Comparison of ENCODE assay signal across 9 cellular contexts in the genomic region with DNA sequence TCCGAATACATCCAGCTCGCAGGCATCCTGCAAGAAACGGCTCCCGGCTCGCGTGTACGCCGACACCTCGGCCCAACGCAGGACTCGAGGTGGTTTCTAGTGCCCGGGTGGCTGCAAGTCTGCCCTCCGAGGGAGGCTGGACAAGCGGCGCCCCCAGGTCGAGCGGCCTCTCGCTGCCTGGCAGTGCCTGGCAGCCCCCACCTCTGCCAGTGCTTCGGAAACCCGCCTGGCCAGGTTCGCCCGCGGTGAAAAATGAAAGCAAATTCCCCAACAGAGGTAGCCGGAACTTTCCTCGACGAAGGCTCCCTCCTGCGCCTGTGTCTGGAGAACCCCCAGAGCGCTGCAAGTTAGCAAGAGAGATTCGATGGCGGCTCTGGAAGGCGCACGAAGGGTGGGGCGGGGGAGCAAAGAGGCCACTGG. TPM values are rescaled to one million over a fixed set of nuclear protein-coding genes. Genes with fewer than 3 reads are reported as not detected.
DNase-seq lines count a peak whose midpoint lies in the region; ATAC-seq and TF ChIP-seq lines count a peak whose summit lies in the region.
"Had no signal": no experiment of that assay in that cellular context is flagged by ENCODE, and none has a peak within 500 bp of the region (broad histone marks: within the 10 kb centered on the region; RNA-seq: fewer than 3 reads in every experiment).

No MANE protein-coding gene starts in this region.

- H3K27ac ChIP-seq in colonic mucosa (no peak overlapping the region), tibial nerve (peak overlapping the region; percentile 71 to 92 (median 81))

- no peaks in the 10 kb centered on the region for H3K36me3 Mint-ChIP-seq in activated naive CD4-positive, alpha-beta T cell treated with anti-CD3 and anti-CD28 coated beads, Interleukin-2, amount 50 U/mL, for 24 hours

- peaks cover 46% of the 10 kb centered on the region for H3K27me3 Mint-ChIP-seq in activated naive CD4-positive, alpha-beta T cell treated with anti-CD3 and anti-CD28 coated beads, Interleukin-2, amount 50 U/mL, for 24 hours

- H3K4me1 ChIP-seq in colonic mucosa (peaks cover 5% of the 10 kb centered on the region), mononuclear cell (ENCODE audit: insufficient read depth, low read length) (peaks cover 56% of the 10 kb centered on the region), tibial nerve (peaks cover 0 to 45% (median 6%) of the 10 kb centered on the region in 4 donors)

- H3K27me3 ChIP-seq in colonic mucosa = peaks cover 15% of the 10 kb centered on the region
- peaks cover 77% of the 10 kb centered on the region for H3K27me3 ChIP-seq in mononuclear cell (ENCODE audit: insufficient read depth, low read length)
- peaks cover 0 to 4% of the 10 kb centered on the region in 2 donors for H3K27me3 ChIP-seq in tibial nerve

- TF ChIP-seq POLR2A in tibial nerve (IDR thresholded peaks at IDR 0.05) = no peak

- H3K4me3 ChIP-seq in colonic mucosa = peak overlapping the region; percentile 64
- peak overlapping the region; percentile 1 for H3K4me3 ChIP-seq in mononuclear cell (ENCODE audit: low read length)
- peak overlapping the region; percentile 1 to 65 (median 60) for H3K4me3 ChIP-seq in tibial nerve

- DNase-seq in activated naive CD4-positive, alpha-beta T cell (lab: John Stamatoyannopoulos, UW) = no peak
- DNase-seq in colonic mucosa (no peak), tibial nerve (ENCODE audit: low spot score in 2 of 2) (no peak), AG20443 (ENCODE audit: low spot score) (no peak)
- DNase-seq: SHP77 treated with DMSO at 0.1 percent for 48 hours had no signal

- H3K9me3 Mint-ChIP-seq in activated naive CD4-positive, alpha-beta T cell treated with anti-CD3 and anti-CD28 coated beads, Interleukin-2, amount 50 U/mL, for 24 hours = no peaks in the 10 kb centered on the region

- H3K4me1 Mint-ChIP-seq in activated naive CD4-positive, alpha-beta T cell treated with anti-CD3 and anti-CD28 coated beads, Interleukin-2, amount 50 U/mL, for 24 hours = peaks cover 32% of the 10 kb centered on the region

- H3K9ac ChIP-seq in colonic mucosa (ENCODE audit: low read depth in 2 of 2, low read length in 2 of 2) = peak overlapping the region in 1 of 2 donors; percentile 4

- TF ChIP-seq CTCF in colonic mucosa (IDR thresholded peaks at IDR 0.05) = no peak
- no peak for TF ChIP-seq CTCF in tibial nerve (IDR thresholded peaks at IDR 0.05)

- ATAC-seq in GM19455 (IDR thresholded peaks at IDR 0.05; ENCODE audit: unreplicated experiment) (no peak), HG03469 (IDR thresholded peaks at IDR 0.05; ENCODE audit: unreplicated experiment) (no peak)

- H3K36me3 ChIP-seq in colonic mucosa (no peaks in the 10 kb centered on the region), tibial nerve (no peaks in the 10 kb centered on the region)

- H3K4me3 Mint-ChIP-seq in activated naive CD4-positive, alpha-beta T cell treated with anti-CD3 and anti-CD28 coated beads, Interleukin-2, amount 50 U/mL, for 24 hours = peak overlapping the region; percentile 74

- WGBS in tibial nerve, 2 donors = 76 to 88% methylated on average over 33 of the region's 33 CpGs

- intact Hi-C loops in colonic mucosa (cut with DNase I) = loop anchor here (10.0 kb wide), 1 partner anchor 367 kb away; no protein-coding TSS in a partner anchor

- H3K27ac Mint-ChIP-seq in activated naive CD4-positive, alpha-beta T cell treated with anti-CD3 and anti-CD28 coated beads, Interleukin-2, amount 50 U/mL, for 24 hours = no peak overlapping the region

- TF ChIP-seq EP300 in tibial nerve (IDR thresholded peaks at IDR 0.05) = no peak

- no peaks in the 10 kb centered on the region for H3K9me3 ChIP-seq in colonic mucosa
- no peaks in the 10 kb centered on the region for H3K9me3 ChIP-seq in mononuclear cell (ENCODE audit: low read depth, low read length)
- H3K9me3 ChIP-seq in tibial nerve = no peaks in the 10 kb centered on the region

RNA-seq across cellular contexts. Expression of gene ZNF503, which starts 5.7 kb away (rescaled TPM):
- total RNA-seq in colonic mucosa = 1 to 10 TPM; 3.6 to 8.0 TPM
- 4.7 TPM for total RNA-seq in mononuclear cell
- 10 to 100 TPM in 3 of 4 donors, 1 to 10 TPM in 1; 9.9 to 15.9 (median 12.0) TPM for total RNA-seq in tibial nerve

RNA-seq across cellular contexts. Expression of gene LRMDA, which starts 24.1 kb away (rescaled TPM):
- total RNA-seq in colonic mucosa (1 to 10 TPM; 2.5 to 5.2 TPM), mononuclear cell (7.6 TPM), tibial nerve (10 to 100 TPM in 3 of 4 donors, 1 to 10 TPM in 1; 9.8 to 18.6 (median 15.8) TPM)

Comparison
In these comparisons a context has a peak if more than half of its experiments do, and no peak if none do; other contexts are left out.
1. H3K4me3 ChIP-seq: peak in every context shown above with its lines; median percentile 64 in colonic mucosa; 60 in tibial nerve; 1 in mononuclear cell.